20 cellular contexts compared by ENCODE assay signal in genomic region chr12:46111727-46112126, GRCh38.
"Had no signal": no experiment of that assay in that cellular context is flagged by ENCODE, and none has a peak within 500 bp of the region (broad histone marks: within the 10 kb centered on the region; RNA-seq: fewer than 3 reads in every experiment).

No MANE protein-coding gene starts in this region.

- H3K4me3 Mint-ChIP-seq: effector memory CD8-positive, alpha-beta T cell; mesothelial cell of epicardium; naive thymus-derived CD8-positive, alpha-beta T cell; nephron progenitor cell had no signal

- H3K27ac ChIP-seq: gastrocnemius medialis, left lung, psoas muscle, sigmoid colon, spleen, stomach, thyroid gland, vagina had no signal

- H3K4me3 ChIP-seq: gastrocnemius medialis, left lung, psoas muscle, sigmoid colon, spleen, stomach, thyroid gland, vagina had no signal

- H3K36me3 ChIP-seq: gastrocnemius medialis, left lung, sigmoid colon, spleen, stomach, thyroid gland, vagina had no signal

- ATAC-seq: effector memory CD8-positive, alpha-beta T cell; gastrocnemius medialis; left cardiac atrium; left lung; naive thymus-derived CD8-positive, alpha-beta T cell; psoas muscle; right cardiac atrium had no signal

- H3K4me1 ChIP-seq: gastrocnemius medialis, left lung, psoas muscle, sigmoid colon, stomach, thyroid gland, vagina had no signal

- H3K9me3 Mint-ChIP-seq: effector memory CD8-positive, alpha-beta T cell had no signal

- H3K4me1 Mint-ChIP-seq: mesothelial cell of epicardium, nephron progenitor cell had no signal

- H3K27ac Mint-ChIP-seq: effector memory CD8-positive, alpha-beta T cell; mesothelial cell of epicardium; naive thymus-derived CD8-positive, alpha-beta T cell; nephron progenitor cell had no signal

- H3K9me3 ChIP-seq: gastrocnemius medialis, sigmoid colon, thyroid gland, vagina had no signal

- DNase-seq: cortex of kidney; effector memory CD8-positive, alpha-beta T cell; gastrocnemius medialis; head of caudate nucleus; left cardiac atrium; left lung; naive thymus-derived CD8-positive, alpha-beta T cell; nephron progenitor cell; nucleus accumbens; posterior cingulate gyrus; psoas muscle; right cardiac atrium; sigmoid colon; spleen; stimulated activated naive CD4-positive, alpha-beta T cell treated with Interleukin-2 at 50 U/mL for 16 hours; stomach; thyroid gland; trophoblast cell had no signal

- H3K27me3 ChIP-seq: gastrocnemius medialis, left lung, sigmoid colon, spleen, stomach, thyroid gland, vagina had no signal
